34 cellular contexts compared by ENCODE assay signal in genomic region chr5:146952168-146952567, GRCh38.
"Had no signal": no experiment of that assay in that cellular context is flagged by ENCODE, and none has a peak within 500 bp of the region (broad histone marks: within the 10 kb centered on the region; RNA-seq: fewer than 3 reads in every experiment).

No MANE protein-coding gene starts in this region.

- H3K27ac Mint-ChIP-seq: activated B cell treated with CpG ODN at 0.5 μM for 24 hours; activated CD4-positive, alpha-beta memory T cell treated with anti-CD3 and anti-CD28 coated beads for 36 hours; activated CD4-positive, alpha-beta T cell treated with anti-CD3 and anti-CD28 coated beads, Interleukin-2, amount 10 ng/mL, durations not matched to agents 24 days and 14 days; activated CD8-positive, alpha-beta T cell treated with anti-CD3 and anti-CD28 coated beads for 36 hours; activated naive CD4-positive, alpha-beta T cell treated with anti-CD3 and anti-CD28 coated beads for 36 hours; activated naive CD4-positive, alpha-beta T cell treated with anti-CD3 and anti-CD28 coated beads, Interleukin-2, amount 50 U/mL, for 72 hours; activated naive CD8-positive, alpha-beta T cell treated with anti-CD3 and anti-CD28 coated beads for 36 hours; activated T-cell treated with anti-CD3 and anti-CD28 coated beads, Interleukin-2, amount 50 U/mL, for 72 hours; activated T-helper 1 cell treated with anti-CD3 and anti-CD28 coated beads, Interleukin-12 subunit alpha, Interleukin-12 subunit beta, Interleukin-2, Interleukin-4 antibody, amounts not matched to agents 30 ng/mL and 10 ng/mL and 1 ng/mL, durations not matched to agents 14 hours and 24 hours and 36 hours; activated T-helper 17 cell treated with anti-CD3 and anti-CD28 coated beads, Interleukin-2, amount 50 U/mL, for 72 hours; T-helper 1 cell treated with Interleukin-12 subunit alpha and Interleukin-12 subunit beta and Interleukin-4 antibody, amounts not matched to agents 30 μg/mL and 1 μg/mL, for 36 hours; T-helper 2 cell treated with Interferon-gamma antibody and Interleukin-4, amounts not matched to agents 5 μg/mL and 100 μg/mL, for 36 hours had no signal

- H3K4me3 Mint-ChIP-seq: activated B cell treated with CpG ODN at 0.5 μM for 24 hours; activated CD4-positive, alpha-beta memory T cell treated with anti-CD3 and anti-CD28 coated beads for 36 hours; activated CD4-positive, alpha-beta T cell treated with anti-CD3 and anti-CD28 coated beads, Interleukin-2, amount 10 ng/mL, durations not matched to agents 24 days and 14 days; activated CD8-positive, alpha-beta T cell treated with anti-CD3 and anti-CD28 coated beads for 36 hours; activated naive CD4-positive, alpha-beta T cell treated with anti-CD3 and anti-CD28 coated beads for 36 hours; activated naive CD8-positive, alpha-beta T cell treated with anti-CD3 and anti-CD28 coated beads for 36 hours; activated T-cell treated with anti-CD3 and anti-CD28 coated beads, Interleukin-2, amount 50 U/mL, for 4 hours; activated T-cell treated with anti-CD3 and anti-CD28 coated beads, Interleukin-2, amount 50 U/mL, for 72 hours; activated T-helper 1 cell treated with anti-CD3 and anti-CD28 coated beads, Interleukin-12 subunit alpha, Interleukin-12 subunit beta, Interleukin-2, Interleukin-4 antibody, amounts not matched to agents 30 ng/mL and 10 ng/mL and 1 ng/mL, durations not matched to agents 14 hours and 24 hours and 36 hours; activated T-helper 17 cell treated with anti-CD3 and anti-CD28 coated beads, Interleukin-2, amount 50 U/mL, for 72 hours; T-helper 1 cell treated with Interleukin-12 subunit alpha and Interleukin-12 subunit beta and Interleukin-4 antibody, amounts not matched to agents 30 μg/mL and 1 μg/mL, for 36 hours; T-helper 2 cell treated with Interferon-gamma antibody and Interleukin-4, amounts not matched to agents 5 μg/mL and 100 μg/mL, for 36 hours had no signal

- H3K27ac ChIP-seq: adrenal gland, body of pancreas, brain microvascular endothelial cell, breast epithelium, VCaP had no signal

- H3K36me3 Mint-ChIP-seq: activated CD4-positive, alpha-beta memory T cell treated with anti-CD3 and anti-CD28 coated beads for 36 hours; activated naive CD4-positive, alpha-beta T cell treated with anti-CD3 and anti-CD28 coated beads, Interleukin-2, amount 50 U/mL, for 72 hours; activated naive CD8-positive, alpha-beta T cell treated with anti-CD3 and anti-CD28 coated beads for 36 hours had no signal

- H3K4me1 ChIP-seq: adrenal gland, breast epithelium had no signal

- H3K9me3 Mint-ChIP-seq: activated B cell treated with CpG ODN at 0.5 μM for 24 hours; activated CD4-positive, alpha-beta memory T cell treated with anti-CD3 and anti-CD28 coated beads for 36 hours; activated CD4-positive, alpha-beta T cell treated with anti-CD3 and anti-CD28 coated beads, Interleukin-2, amount 10 ng/mL, durations not matched to agents 24 days and 14 days; activated CD8-positive, alpha-beta T cell treated with anti-CD3 and anti-CD28 coated beads for 36 hours; activated naive CD4-positive, alpha-beta T cell treated with anti-CD3 and anti-CD28 coated beads for 36 hours; activated naive CD4-positive, alpha-beta T cell treated with anti-CD3 and anti-CD28 coated beads, Interleukin-2, amount 50 U/mL, for 72 hours; activated naive CD8-positive, alpha-beta T cell treated with anti-CD3 and anti-CD28 coated beads for 36 hours; activated T-cell treated with anti-CD3 and anti-CD28 coated beads, Interleukin-2, amount 50 U/mL, for 4 hours; activated T-helper 1 cell treated with anti-CD3 and anti-CD28 coated beads, Interleukin-12 subunit alpha, Interleukin-12 subunit beta, Interleukin-2, Interleukin-4 antibody, amounts not matched to agents 30 ng/mL and 10 ng/mL and 1 ng/mL, durations not matched to agents 14 hours and 24 hours and 36 hours; activated T-helper 17 cell treated with anti-CD3 and anti-CD28 coated beads, Interleukin-2, amount 50 U/mL, for 72 hours; T-helper 1 cell treated with Interleukin-12 subunit alpha and Interleukin-12 subunit beta and Interleukin-4 antibody, amounts not matched to agents 30 μg/mL and 1 μg/mL, for 36 hours; T-helper 2 cell treated with Interferon-gamma antibody and Interleukin-4, amounts not matched to agents 5 μg/mL and 100 μg/mL, for 36 hours had no signal

- H3K27me3 Mint-ChIP-seq: activated B cell treated with CpG ODN at 0.5 μM for 24 hours had no signal

- H3K36me3 ChIP-seq: adrenal gland, brain microvascular endothelial cell, breast epithelium had no signal

- H3K4me3 ChIP-seq: adrenal gland, body of pancreas, breast epithelium had no signal

- H3K4me1 Mint-ChIP-seq: activated B cell treated with CpG ODN at 0.5 μM for 24 hours; activated CD4-positive, alpha-beta T cell treated with anti-CD3 and anti-CD28 coated beads, Interleukin-2, amount 10 ng/mL, durations not matched to agents 24 days and 14 days; activated T-helper 17 cell treated with anti-CD3 and anti-CD28 coated beads, Interleukin-2, amount 50 U/mL, for 72 hours had no signal

- H3K27me3 ChIP-seq: adrenal gland, body of pancreas, brain microvascular endothelial cell, breast epithelium had no signal

- DNase-seq: activated B cell treated with CpG ODN at 0.5 μM for 24 hours; activated CD4-positive, alpha-beta memory T cell treated with anti-CD3 and anti-CD28 coated beads for 36 hours; activated CD4-positive, alpha-beta T cell treated with anti-CD3 and anti-CD28 coated beads for 4 hours; activated CD4-positive, alpha-beta T cell treated with anti-CD3 and anti-CD28 coated beads, Interleukin-2, amount 10 ng/mL, durations not matched to agents 24 days and 14 days; activated CD4-positive, alpha-beta T cell treated with anti-CD3 and anti-CD28 coated beads, Interleukin-2, amount 50 U/mL, for 1 hour; activated CD4-positive, alpha-beta T cell treated with anti-CD3 and anti-CD28 coated beads, Interleukin-2, amount 50 U/mL, for 4 hours; activated CD4-positive, CD25-positive, alpha-beta regulatory T cell treated with anti-CD3 and anti-CD28 coated beads, Interleukin-2, amount 50 U/mL, for 72 hours; activated CD8-positive, alpha-beta memory T cell treated with anti-CD3 and anti-CD28 coated beads, Interleukin-2, amount 50 U/mL, for 4 hours; activated CD8-positive, alpha-beta T cell treated with anti-CD3 and anti-CD28 coated beads for 36 hours; activated effector memory CD4-positive, alpha-beta T cell treated with anti-CD3 and anti-CD28 coated beads, Interleukin-2, amount 50 U/mL, for 16 hours; activated gamma-delta T cell treated with Interleukin-2 at 50 U/mL for 16 hours; activated naive CD4-positive, alpha-beta T cell; activated naive CD4-positive, alpha-beta T cell treated with anti-CD3 and anti-CD28 coated beads for 36 hours; activated naive CD4-positive, alpha-beta T cell treated with anti-CD3 and anti-CD28 coated beads, Interleukin-2, amount 50 U/mL, for 16 hours; activated naive CD8-positive, alpha-beta T cell treated with anti-CD3 and anti-CD28 coated beads for 36 hours; activated T-cell treated with anti-CD3 and anti-CD28 coated beads for 4 hours; activated T-cell treated with anti-CD3 and anti-CD28 coated beads, Interleukin-2, amount 50 U/mL, for 1 hour; activated T-cell treated with anti-CD3 and anti-CD28 coated beads, Interleukin-2, amount 50 U/mL, for 4 hours; activated T-cell treated with anti-CD3 and anti-CD28 coated beads, Interleukin-2, amount 50 U/mL, for 72 hours; adrenal gland; amniotic stem cell; aorta; body of pancreas; brain microvascular endothelial cell; central memory CD4-positive, alpha-beta T cell; T-helper 2 cell; T-helper 9 cell had no signal

- ATAC-seq: activated CD8-positive, alpha-beta T cell treated with anti-CD3 and anti-CD28 coated beads for 36 hours; activated naive CD4-positive, alpha-beta T cell treated with anti-CD3 and anti-CD28 coated beads, Interleukin-2, amount 50 U/mL, for 72 hours; activated T-cell treated with anti-CD3 and anti-CD28 coated beads, Interleukin-2, amount 50 U/mL, for 4 hours; activated T-cell treated with anti-CD3 and anti-CD28 coated beads, Interleukin-2, amount 50 U/mL, for 72 hours; activated T-helper 17 cell treated with anti-CD3 and anti-CD28 coated beads, Interleukin-2, amount 50 U/mL, for 72 hours; body of pancreas had no signal

- H3K9me3 ChIP-seq: adrenal gland, body of pancreas, breast epithelium had no signal
